In genomic region chr2:16750925-16751214, GRCh38 we compare ENCODE assay signal across 2 cellular contexts.
DNase-seq lines count a peak whose midpoint lies in the region; ATAC-seq, FAIRE-seq and TF ChIP-seq lines count a peak whose summit lies in the region.
"Not testable (repeated sequence)": the region's sequence is repeated elsewhere in the genome, so short reads cannot be mapped to it uniquely, and the experiment has no call there.

No MANE protein-coding gene starts in this region.

- H3K27me3 ChIP-seq in K562 (ENCODE audit: control insufficient read depth in 2 of 2, insufficient read depth in 2 of 2, low read length in 2 of 2), result not testable (repeated sequence)

- not testable (repeated sequence) for H3K9me3 ChIP-seq in K562 (replicated peaks; ENCODE audit: control insufficient read depth, insufficient read depth, low read depth, low read length)

- POLR2A ChIA-PET in K562 (lab: Yijun Ruan, JAX), result interaction anchor here (1.0 kb wide), 1 partner anchor 12 kb away, joined by 3 read pairs; no protein-coding TSS in a partner anchor

- not testable (repeated sequence) for FAIRE-seq in K562 (lab: Jason Lieb, UNC)
- peak; percentile 50 for FAIRE-seq in urothelium cell line (lab: Jason Lieb, UNC)

- H3K27ac ChIP-seq in K562 (ENCODE audit: extremely low read depth, low read depth, low read length), result not testable (repeated sequence)

- intact Hi-C loops in K562 (cut with micrococcal nuclease), result loop anchor here (10.0 kb wide), 1 partner anchor 806 kb away; the partner anchor contains the start of gene MYCN

- ATAC-seq in K562, result not testable (repeated sequence)

- not testable (repeated sequence) for H3K79me2 ChIP-seq in K562 (ENCODE audit: control insufficient read depth, insufficient read depth, low read length)

- not testable (repeated sequence) for H3K36me3 ChIP-seq in K562 (ENCODE audit: control insufficient read depth, insufficient read depth, low read length)

- H3K9ac ChIP-seq in K562 (ENCODE audit: insufficient read depth in 1 of 2, low read depth in 2 of 2, low read length in 2 of 2), result not testable (repeated sequence)

- not testable (repeated sequence) for H3K9me1 ChIP-seq in K562 (ENCODE audit: control insufficient read depth, insufficient read depth, low read length)

- TF ChIP-seq CTCF in K562 (IDR thresholded peaks at IDR 0.05 in 2 of 3, conservative IDR thresholded peaks at IDR 0.05 in 1 of 3; ENCODE audit: insufficient read depth in 2 of 3, low read depth in 1 of 3, low read length in 3 of 3), result not testable (repeated sequence)

- 7% methylated on average over 1 of the region's 1 CpG for WGBS in K562 (ENCODE audit: insufficient coverage, low coverage, missing lambda C conversion rate)

- not testable (repeated sequence) for TF ChIP-seq EP300 in K562 (IDR thresholded peaks at IDR 0.05; ENCODE audit: low read length)

- H2AFZ ChIP-seq in K562 (ENCODE audit: low read depth, low read length), result not testable (repeated sequence)

- peaks cover 13 to 30% of the 10 kb centered on the region in 2 experiments for H3K4me1 ChIP-seq in K562 (replicated peaks in 1 of 2; ENCODE audit: control insufficient read depth in 2 of 2, insufficient read depth in 2 of 2, low read length in 2 of 2)

- CTCF ChIA-PET in K562 (lab: Yijun Ruan, JAX; ENCODE audit: low intra/inter-chr PET ratio), result not testable (repeated sequence)

- not testable (repeated sequence) for DNase-seq in K562 (ENCODE audit: extremely low read depth in 1 of 4, low spot score in 3 of 4); urothelium cell line (ENCODE audit: low spot score)

- not testable (repeated sequence) for H3K4me3 ChIP-seq in K562

- H4K20me1 ChIP-seq in K562 (replicated peaks; ENCODE audit: control insufficient read depth, insufficient read depth, low read length), result not testable (repeated sequence)

- TF ChIP-seq POLR2A in K562 (conservative IDR thresholded peaks at IDR 0.05), result not testable (repeated sequence)

- H3K4me2 ChIP-seq in K562 (ENCODE audit: insufficient read depth, low read length), result not testable (repeated sequence)

- not testable (repeated sequence) for TF ChIP-seq RAD21 in K562 (CRISPR knock-in tag; conservative IDR thresholded peaks at IDR 0.05 in 1 of 2, IDR thresholded peaks at IDR 0.05 in 1 of 2)

- in situ Hi-C loops in K562 (cut with MboI), result loop anchor here (5.0 to 25.0 kb wide), 3 partner anchors 129 to 814 kb away; partner anchors contain the start of gene MYCN

- not testable (repeated sequence) for BruUV-seq in K562 (replicated peaks; lab: Mats Ljungman, UMichigan)

TF ChIP-seq in K562, 482 proteins besides CTCF, POLR2A, EP300 and RAD21:
- TF ChIP-seq NCOR1 (IDR thresholded peaks at IDR 0.05) (0 out of 2 replicates have a peak, but pooled peaks have one; percentile 3), MAFG (tag; conservative IDR thresholded peaks at IDR 0.05) (0 out of 2 replicates have a peak, but pooled peaks have one; percentile 7), ZNF316 (IDR thresholded peaks at IDR 0.05) (peak; percentile 53; the same call in 1 of the 2 replicates), C11orf30 (IDR thresholded peaks at IDR 0.05; ENCODE audit: low read depth) (peak; percentile 44; the same call in 1 of the 2 replicates), KLF1 (tag; IDR thresholded peaks at IDR 0.05) (peak; percentile 67)
